In genomic region chr3:115323380-115323779, GRCh38 we compare ENCODE assay signal across 29 cellular contexts.
"Had no signal": no experiment of that assay in that cellular context is flagged by ENCODE, and none has a peak within 500 bp of the region (broad histone marks: within the 10 kb centered on the region; RNA-seq: fewer than 3 reads in every experiment).

No MANE protein-coding gene starts in this region.

- H3K27me3 ChIP-seq: MG63, Peyer's patch, SJCRH30 had no signal

- H3K27ac ChIP-seq: Peyer's patch, RWPE1, SJCRH30 had no signal

- H3K9ac ChIP-seq: SK-N-SH had no signal

- H3K36me3 ChIP-seq: MG63, Peyer's patch, SJCRH30 had no signal

- DNase-seq: activated B cell treated with CpG ODN at 0.5 μM for 24 hours; activated CD4-positive, alpha-beta T cell treated with anti-CD3 and anti-CD28 coated beads for 1 hour; activated CD4-positive, alpha-beta T cell treated with anti-CD3 and anti-CD28 coated beads, Interleukin-2, amount 10 ng/mL, durations not matched to agents 24 days and 14 days; activated CD4-positive, alpha-beta T cell treated with anti-CD3 and anti-CD28 coated beads, Interleukin-2, amount 50 U/mL, for 48 hours; activated CD8-positive, alpha-beta memory T cell treated with anti-CD3 and anti-CD28 coated beads, Interleukin-2, amount 10 ng/mL, durations not matched to agents 7 days and 5 days; activated effector memory CD4-positive, alpha-beta T cell treated with Interleukin-2 at 50 U/mL for 16 hours; activated naive CD4-positive, alpha-beta T cell treated with Interleukin-2 at 50 U/mL for 16 hours; activated naive CD8-positive, alpha-beta T cell treated with anti-CD3 and anti-CD28 coated beads, Interleukin-2, amount 50 U/mL, for 24 hours; activated T-cell treated with anti-CD3 and anti-CD28 coated beads, Interleukin-2, amount 50 U/mL, for 24 hours; anterior cingulate cortex; KG1; MG63; MV-4-11; NCI-H1092 treated with DMSO at 0.1 percent for 48 hours; NCI-H1417 treated with DMSO at 0.1 percent for 48 hours; NCI-H1694; NCI-H2029; NCI-H2107; NCI-H226; NCI-H510A; NCI-H526 treated with DMSO at 0.1 percent for 48 hours; NCI-H82; OCI-M1; Peyer's patch; Right ventricle myocardium superior; SJCRH30; SK-N-SH had no signal

- ATAC-seq: activated CD8-positive, alpha-beta memory T cell treated with anti-CD3 and anti-CD28 coated beads, Interleukin-2, amount 10 ng/mL, durations not matched to agents 7 days and 5 days; activated naive CD4-positive, alpha-beta T cell treated with anti-CD3 and anti-CD28 coated beads, Interleukin-2, amount 50 U/mL, for 72 hours; activated naive CD8-positive, alpha-beta T cell treated with anti-CD3 and anti-CD28 coated beads, Interleukin-2, amount 50 U/mL, for 24 hours had no signal

- H3K4me1 ChIP-seq: Peyer's patch, SJCRH30 had no signal

- H3K4me3 ChIP-seq: MG63, Peyer's patch, SJCRH30 had no signal

- H3K4me2 ChIP-seq: SK-N-SH had no signal

- H3K9me3 ChIP-seq: MG63, Peyer's patch, SJCRH30, SK-N-SH had no signal
